Comparison of ENCODE assay signal across 1 cellular context in the genomic region with DNA sequence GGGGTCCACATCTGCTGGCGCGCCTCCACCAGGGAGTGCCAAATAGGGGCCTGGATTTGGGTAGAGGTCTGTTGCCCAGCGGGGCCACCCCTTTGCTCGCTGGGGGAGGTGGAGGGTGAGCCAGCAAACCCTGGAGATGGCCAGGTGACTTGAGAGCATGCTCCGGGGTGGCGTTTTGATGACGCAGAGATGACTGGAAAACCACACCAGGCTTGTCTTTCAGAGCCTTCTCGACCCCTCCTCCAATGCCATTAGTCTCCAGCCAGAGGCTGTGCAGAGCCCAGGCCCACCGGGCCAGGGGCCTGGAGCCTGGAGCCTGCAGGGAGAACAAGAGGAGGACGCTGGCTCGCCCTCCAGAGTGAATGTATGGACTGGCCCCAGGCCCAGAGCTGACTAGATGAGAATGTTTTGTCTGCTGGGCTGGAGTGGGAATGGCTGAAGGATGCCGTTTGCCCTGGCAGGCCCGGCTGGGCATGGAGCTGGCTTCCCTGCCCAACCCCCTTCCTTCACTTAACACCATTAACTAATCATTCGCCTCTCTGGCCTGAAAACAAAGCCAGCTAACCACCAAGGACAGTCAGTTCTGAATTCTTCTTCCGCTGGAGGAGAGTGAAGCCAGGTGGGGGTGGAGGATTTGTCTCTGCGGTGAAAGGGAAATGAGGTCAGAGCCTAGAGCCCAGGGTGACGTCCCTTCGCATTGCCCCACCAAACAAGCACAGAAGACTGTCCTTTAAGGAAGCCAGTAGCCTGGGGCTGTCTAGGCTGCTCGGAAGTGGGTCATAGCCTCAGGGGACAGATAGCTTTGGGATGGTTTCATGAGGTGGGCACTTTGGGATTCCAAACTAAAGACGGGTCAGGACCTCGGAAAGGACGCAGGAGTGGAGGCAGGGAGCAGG.
TF ChIP-seq lines count a peak whose summit lies in the region.

No MANE protein-coding gene starts in this region.

TF ChIP-seq in K562, 482 proteins besides CTCF, POLR2A, EP300 and RAD21 (continued from another document and continues in another):
- TF ChIP-seq, protein P1, sequence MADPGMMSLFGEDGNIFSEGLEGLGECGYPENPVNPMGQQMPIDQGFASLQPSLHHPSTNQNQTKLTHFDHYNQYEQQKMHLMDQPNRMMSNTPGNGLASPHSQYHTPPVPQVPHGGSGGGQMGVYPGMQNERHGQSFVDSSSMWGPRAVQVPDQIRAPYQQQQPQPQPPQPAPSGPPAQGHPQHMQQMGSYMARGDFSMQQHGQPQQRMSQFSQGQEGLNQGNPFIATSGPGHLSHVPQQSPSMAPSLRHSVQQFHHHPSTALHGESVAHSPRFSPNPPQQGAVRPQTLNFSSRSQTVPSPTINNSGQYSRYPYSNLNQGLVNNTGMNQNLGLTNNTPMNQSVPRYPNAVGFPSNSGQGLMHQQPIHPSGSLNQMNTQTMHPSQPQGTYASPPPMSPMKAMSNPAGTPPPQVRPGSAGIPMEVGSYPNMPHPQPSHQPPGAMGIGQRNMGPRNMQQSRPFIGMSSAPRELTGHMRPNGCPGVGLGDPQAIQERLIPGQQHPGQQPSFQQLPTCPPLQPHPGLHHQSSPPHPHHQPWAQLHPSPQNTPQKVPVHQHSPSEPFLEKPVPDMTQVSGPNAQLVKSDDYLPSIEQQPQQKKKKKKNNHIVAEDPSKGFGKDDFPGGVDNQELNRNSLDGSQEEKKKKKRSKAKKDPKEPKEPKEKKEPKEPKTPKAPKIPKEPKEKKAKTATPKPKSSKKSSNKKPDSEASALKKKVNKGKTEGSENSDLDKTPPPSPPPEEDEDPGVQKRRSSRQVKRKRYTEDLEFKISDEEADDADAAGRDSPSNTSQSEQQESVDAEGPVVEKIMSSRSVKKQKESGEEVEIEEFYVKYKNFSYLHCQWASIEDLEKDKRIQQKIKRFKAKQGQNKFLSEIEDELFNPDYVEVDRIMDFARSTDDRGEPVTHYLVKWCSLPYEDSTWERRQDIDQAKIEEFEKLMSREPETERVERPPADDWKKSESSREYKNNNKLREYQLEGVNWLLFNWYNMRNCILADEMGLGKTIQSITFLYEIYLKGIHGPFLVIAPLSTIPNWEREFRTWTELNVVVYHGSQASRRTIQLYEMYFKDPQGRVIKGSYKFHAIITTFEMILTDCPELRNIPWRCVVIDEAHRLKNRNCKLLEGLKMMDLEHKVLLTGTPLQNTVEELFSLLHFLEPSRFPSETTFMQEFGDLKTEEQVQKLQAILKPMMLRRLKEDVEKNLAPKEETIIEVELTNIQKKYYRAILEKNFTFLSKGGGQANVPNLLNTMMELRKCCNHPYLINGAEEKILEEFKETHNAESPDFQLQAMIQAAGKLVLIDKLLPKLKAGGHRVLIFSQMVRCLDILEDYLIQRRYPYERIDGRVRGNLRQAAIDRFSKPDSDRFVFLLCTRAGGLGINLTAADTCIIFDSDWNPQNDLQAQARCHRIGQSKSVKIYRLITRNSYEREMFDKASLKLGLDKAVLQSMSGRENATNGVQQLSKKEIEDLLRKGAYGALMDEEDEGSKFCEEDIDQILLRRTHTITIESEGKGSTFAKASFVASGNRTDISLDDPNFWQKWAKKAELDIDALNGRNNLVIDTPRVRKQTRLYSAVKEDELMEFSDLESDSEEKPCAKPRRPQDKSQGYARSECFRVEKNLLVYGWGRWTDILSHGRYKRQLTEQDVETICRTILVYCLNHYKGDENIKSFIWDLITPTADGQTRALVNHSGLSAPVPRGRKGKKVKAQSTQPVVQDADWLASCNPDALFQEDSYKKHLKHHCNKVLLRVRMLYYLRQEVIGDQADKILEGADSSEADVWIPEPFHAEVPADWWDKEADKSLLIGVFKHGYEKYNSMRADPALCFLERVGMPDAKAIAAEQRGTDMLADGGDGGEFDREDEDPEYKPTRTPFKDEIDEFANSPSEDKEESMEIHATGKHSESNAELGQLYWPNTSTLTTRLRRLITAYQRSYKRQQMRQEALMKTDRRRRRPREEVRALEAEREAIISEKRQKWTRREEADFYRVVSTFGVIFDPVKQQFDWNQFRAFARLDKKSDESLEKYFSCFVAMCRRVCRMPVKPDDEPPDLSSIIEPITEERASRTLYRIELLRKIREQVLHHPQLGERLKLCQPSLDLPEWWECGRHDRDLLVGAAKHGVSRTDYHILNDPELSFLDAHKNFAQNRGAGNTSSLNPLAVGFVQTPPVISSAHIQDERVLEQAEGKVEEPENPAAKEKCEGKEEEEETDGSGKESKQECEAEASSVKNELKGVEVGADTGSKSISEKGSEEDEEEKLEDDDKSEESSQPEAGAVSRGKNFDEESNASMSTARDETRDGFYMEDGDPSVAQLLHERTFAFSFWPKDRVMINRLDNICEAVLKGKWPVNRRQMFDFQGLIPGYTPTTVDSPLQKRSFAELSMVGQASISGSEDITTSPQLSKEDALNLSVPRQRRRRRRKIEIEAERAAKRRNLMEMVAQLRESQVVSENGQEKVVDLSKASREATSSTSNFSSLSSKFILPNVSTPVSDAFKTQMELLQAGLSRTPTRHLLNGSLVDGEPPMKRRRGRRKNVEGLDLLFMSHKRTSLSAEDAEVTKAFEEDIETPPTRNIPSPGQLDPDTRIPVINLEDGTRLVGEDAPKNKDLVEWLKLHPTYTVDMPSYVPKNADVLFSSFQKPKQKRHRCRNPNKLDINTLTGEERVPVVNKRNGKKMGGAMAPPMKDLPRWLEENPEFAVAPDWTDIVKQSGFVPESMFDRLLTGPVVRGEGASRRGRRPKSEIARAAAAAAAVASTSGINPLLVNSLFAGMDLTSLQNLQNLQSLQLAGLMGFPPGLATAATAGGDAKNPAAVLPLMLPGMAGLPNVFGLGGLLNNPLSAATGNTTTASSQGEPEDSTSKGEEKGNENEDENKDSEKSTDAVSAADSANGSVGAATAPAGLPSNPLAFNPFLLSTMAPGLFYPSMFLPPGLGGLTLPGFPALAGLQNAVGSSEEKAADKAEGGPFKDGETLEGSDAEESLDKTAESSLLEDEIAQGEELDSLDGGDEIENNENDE (IDR thresholded peaks at IDR 0.05; ENCODE audit: low read depth, low read length): no peak
- TF ChIP-seq RFX7 (CRISPR knock-in tag; IDR thresholded peaks at IDR 0.05) (no peak), TBP (optimal IDR thresholded peaks at IDR 0.05; ENCODE audit: low read depth, low read length) (peak; percentile 58), C11orf30 (IDR thresholded peaks at IDR 0.05; ENCODE audit: low read depth) (no peak), FOXA1 (IDR thresholded peaks at IDR 0.05; ENCODE audit: borderline replicate concordance) (no peak), SMAD1 (IDR thresholded peaks at IDR 0.05; ENCODE audit: low read depth, low read length, partially characterized antibody) (peak; percentile 73), NCOR1 (IDR thresholded peaks at IDR 0.05) (peak; percentile 51), ZNF282 (CRISPR knock-in tag; IDR thresholded peaks at IDR 0.05) (no peak), ZNF561 (CRISPR knock-in tag; conservative IDR thresholded peaks at IDR 0.05) (no peak), JUN (IDR thresholded peaks at IDR 0.05; ENCODE audit: borderline replicate concordance, low read depth, low read length) (peak; percentile 69; the same call in 1 of the 2 replicates), JUN (CRISPR knock-in tag; IDR thresholded peaks at IDR 0.05; ENCODE audit: borderline replicate concordance) (no peak), ATF7 (IDR thresholded peaks at IDR 0.05) (peak; percentile 89), ZKSCAN3 (CRISPR knock-in tag; IDR thresholded peaks at IDR 0.05) (no peak), POLR2G (IDR thresholded peaks at IDR 0.05; ENCODE audit: low read depth, low read length) (peak; percentile 63), ZNF253 (CRISPR knock-in tag; conservative IDR thresholded peaks at IDR 0.05) (no peak), TBL1XR1 (IDR thresholded peaks at IDR 0.05; ENCODE audit: low read length in 2 of 2) (peak in 1 of 2 experiments; percentile 63; a peak in 1 of 4 replicates), ZKSCAN8 (CRISPR knock-in tag; IDR thresholded peaks at IDR 0.05) (peak; percentile 48; the same call in 1 of the 2 replicates), FOXK2 (conservative IDR thresholded peaks at IDR 0.05 in 1 of 2, IDR thresholded peaks at IDR 0.05 in 1 of 2; ENCODE audit: low read depth in 2 of 2) (0 out of 4 replicates have a peak, but pooled peaks of 1 of the 2 experiments have one; percentile 33), MYC (IDR thresholded peaks at IDR 0.05; ENCODE audit: low read depth, low read length) (peak; percentile 15; the same call in 1 of the 2 replicates), MYC (CRISPR knock-in tag; IDR thresholded peaks at IDR 0.05; ENCODE audit: borderline replicate concordance, low read depth) (peak; percentile 36; the same call in 1 of the 2 replicates), CXXC5 (CRISPR knock-in tag; IDR thresholded peaks at IDR 0.05) (peak; percentile 22; the same call in 1 of the 2 replicates), CBFA2T3 (IDR thresholded peaks at IDR 0.05) (peak; percentile 34), ZBTB40 (IDR thresholded peaks at IDR 0.05) (peak; percentile 77), ZBTB40 (CRISPR knock-in tag; IDR thresholded peaks at IDR 0.05) (no peak), TRIM28 (IDR thresholded peaks at IDR 0.05) (no peak), ZNF12 (CRISPR knock-in tag; IDR thresholded peaks at IDR 0.05) (0 out of 2 replicates have a peak, but pooled peaks have one; percentile 28), ATF1 (CRISPR knock-in tag; IDR thresholded peaks at IDR 0.05) (no peak), ATF1 (tag; IDR thresholded peaks at IDR 0.05) (peak; percentile 87), POLR2H (tag; IDR thresholded peaks at IDR 0.05; ENCODE audit: low read depth) (peak; percentile 84), TAF9B (IDR thresholded peaks at IDR 0.05; ENCODE audit: partially characterized antibody) (peak; percentile 64)
- TF ChIP-seq, protein P2, sequence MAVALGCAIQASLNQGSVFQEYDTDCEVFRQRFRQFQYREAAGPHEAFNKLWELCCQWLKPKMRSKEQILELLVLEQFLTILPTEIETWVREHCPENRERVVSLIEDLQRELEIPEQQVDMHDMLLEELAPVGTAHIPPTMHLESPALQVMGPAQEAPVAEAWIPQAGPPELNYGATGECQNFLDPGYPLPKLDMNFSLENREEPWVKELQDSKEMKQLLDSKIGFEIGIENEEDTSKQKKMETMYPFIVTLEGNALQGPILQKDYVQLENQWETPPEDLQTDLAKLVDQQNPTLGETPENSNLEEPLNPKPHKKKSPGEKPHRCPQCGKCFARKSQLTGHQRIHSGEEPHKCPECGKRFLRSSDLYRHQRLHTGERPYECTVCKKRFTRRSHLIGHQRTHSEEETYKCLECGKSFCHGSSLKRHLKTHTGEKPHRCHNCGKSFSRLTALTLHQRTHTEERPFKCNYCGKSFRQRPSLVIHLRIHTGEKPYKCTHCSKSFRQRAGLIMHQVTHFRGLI (CRISPR knock-in tag; IDR thresholded peaks at IDR 0.05): no peak
- TF ChIP-seq, protein P3, sequence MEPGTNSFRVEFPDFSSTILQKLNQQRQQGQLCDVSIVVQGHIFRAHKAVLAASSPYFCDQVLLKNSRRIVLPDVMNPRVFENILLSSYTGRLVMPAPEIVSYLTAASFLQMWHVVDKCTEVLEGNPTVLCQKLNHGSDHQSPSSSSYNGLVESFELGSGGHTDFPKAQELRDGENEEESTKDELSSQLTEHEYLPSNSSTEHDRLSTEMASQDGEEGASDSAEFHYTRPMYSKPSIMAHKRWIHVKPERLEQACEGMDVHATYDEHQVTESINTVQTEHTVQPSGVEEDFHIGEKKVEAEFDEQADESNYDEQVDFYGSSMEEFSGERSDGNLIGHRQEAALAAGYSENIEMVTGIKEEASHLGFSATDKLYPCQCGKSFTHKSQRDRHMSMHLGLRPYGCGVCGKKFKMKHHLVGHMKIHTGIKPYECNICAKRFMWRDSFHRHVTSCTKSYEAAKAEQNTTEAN (CRISPR knock-in tag; IDR thresholded peaks at IDR 0.05): 0 out of 2 replicates have a peak, but pooled peaks have one; percentile 68
